ENCODE assay signal across 10 cellular contexts in the genomic region with DNA sequence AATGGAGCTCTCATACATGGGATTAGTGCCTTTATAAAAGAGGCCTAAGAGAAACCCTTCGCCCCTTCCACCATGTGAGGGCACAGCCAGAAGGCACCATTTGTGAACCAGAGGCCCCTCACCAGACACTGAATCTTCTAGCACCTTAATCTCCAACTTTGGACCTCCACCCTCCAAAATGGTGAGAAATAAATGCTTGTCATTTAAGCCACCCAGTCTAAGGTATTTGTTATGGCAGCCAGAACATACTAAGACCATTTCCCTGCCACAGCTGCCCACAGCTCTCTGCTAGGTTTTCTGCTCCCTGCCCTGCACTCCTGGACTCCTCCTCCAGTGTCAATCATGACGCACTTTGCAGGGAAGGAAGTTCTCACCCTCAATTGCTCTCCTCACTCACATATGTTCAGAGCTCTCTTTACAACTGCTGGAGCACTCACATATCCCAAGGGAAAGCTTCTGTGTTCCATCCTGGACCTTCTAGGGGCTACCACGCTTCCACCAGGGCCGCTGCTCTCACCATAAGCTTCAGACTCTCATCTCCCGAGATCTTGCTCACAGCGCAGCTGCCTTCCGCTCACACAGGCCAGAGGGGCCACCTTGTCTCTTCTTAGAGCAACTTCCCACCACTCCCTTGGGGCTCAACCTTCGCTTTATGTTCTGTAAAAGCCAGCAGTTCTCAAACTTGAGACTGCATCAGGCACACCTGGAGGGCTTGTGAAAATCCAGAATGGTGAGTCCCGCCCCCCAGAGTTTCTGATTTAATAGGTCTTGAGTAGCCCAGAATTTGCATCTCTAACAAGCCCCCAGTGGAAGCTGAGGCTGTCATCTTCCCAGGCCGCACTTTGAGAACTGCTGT. TPM values are rescaled to one million over a fixed set of nuclear protein-coding genes. Genes with fewer than 3 reads are reported as not detected.
DNase-seq lines count a peak whose midpoint lies in the region; ATAC-seq and TF ChIP-seq lines count a peak whose summit lies in the region.
"Had no signal": no experiment of that assay in that cellular context is flagged by ENCODE, and none has a peak within 500 bp of the region (broad histone marks: within the 10 kb centered on the region; RNA-seq: fewer than 3 reads in every experiment).

No MANE protein-coding gene starts in this region.

- in situ Hi-C loops in transverse colon (cut with MboI; ENCODE audit: low pct_ligation_motif_present in 1 of 4, low pct_unique_long_range_greater_than_20kb in 1 of 4, low sequenced_read_pairs in 3 of 4): no loop called here

- H3K27me3 ChIP-seq in transverse colon (no peaks in the 10 kb centered on the region), A673 (replicated peaks; ENCODE audit: insufficient read depth, low read depth, low read length, poor library complexity) (no peaks in the 10 kb centered on the region)

- WGBS in transverse colon (ENCODE audit: low coverage in 1 of 2), 2 donors: 85 to 89% methylated on average over 5 to 10 of the region's 10 CpGs

- TF ChIP-seq POLR2A in transverse colon (IDR thresholded peaks at IDR 0.05): no peak

- intact Hi-C loops in transverse colon (cut with DNase I; ENCODE audit: low total_unique reads): no loop called here
- intact Hi-C loops in A673 (cut with micrococcal nuclease; ENCODE audit: unreplicated experiment): no loop called here

- CTCF ChIA-PET in A673 (lab: Charles Lee): no interaction called here

- H3K9me3 ChIP-seq in transverse colon (no peaks in the 10 kb centered on the region), A673 (ENCODE audit: low read depth, low read length, poor library complexity, severe bottlenecking) (no peaks in the 10 kb centered on the region)

- H3K4me1 ChIP-seq in transverse colon (peaks cover 0 to 8% (median 2%) of the 10 kb centered on the region in 4 donors), A673 (ENCODE audit: insufficient read depth, low read length, poor library complexity, severe bottlenecking) (no peaks in the 10 kb centered on the region)

- POLR2A ChIA-PET in A673 (lab: Charles Lee; ENCODE audit: low non-redundant PET): no interaction called here

- DNase-seq in GM10266 (ENCODE audit: extremely low spot score) (peak; percentile 40), UCSD-AML1 (lab: John Stamatoyannopoulos, UW; ENCODE audit: unreplicated experiment) (peak; percentile 50), transverse colon (no peak), ecto neural progenitor cell (ENCODE audit: low spot score) (no peak), iPS-NIHi11 (ENCODE audit: low spot score) (no peak), A673 (ENCODE audit: low spot score) (no peak)
- DNase-seq: EL, nucleus accumbens had no signal

- H3K27ac ChIP-seq in transverse colon (no peak overlapping the region), A673 (ENCODE audit: low read depth, low read length, poor library complexity, severe bottlenecking) (no peak overlapping the region)

- TF ChIP-seq CTCF in GM10266 (IDR thresholded peaks at IDR 0.05; ENCODE audit: control insufficient read depth, insufficient read depth, low read depth, missing control alignments) (no peak), transverse colon (IDR thresholded peaks at IDR 0.05) (no peak), A673 (conservative IDR thresholded peaks at IDR 0.05; ENCODE audit: low read depth, low read length) (no peak)

- peak; percentile 43 for ATAC-seq in GM19328 (IDR thresholded peaks at IDR 0.05; ENCODE audit: unreplicated experiment)
- peak; percentile 44 for ATAC-seq in HG03045 (IDR thresholded peaks at IDR 0.05; ENCODE audit: unreplicated experiment)

- H3K4me3 ChIP-seq in transverse colon (no peak overlapping the region), A673 (ENCODE audit: low read depth, low read length, poor library complexity, severe bottlenecking) (no peak overlapping the region)

- no peak for TF ChIP-seq EP300 in transverse colon (IDR thresholded peaks at IDR 0.05; ENCODE audit: low read depth)

- BruUV-seq in A673 (replicated peaks; lab: Mats Ljungman, UMichigan): no TSS peak

- H3K36me3 ChIP-seq in transverse colon: no peaks in the 10 kb centered on the region
- H3K36me3 ChIP-seq in A673 (ENCODE audit: insufficient read depth, low read length, poor library complexity, severe bottlenecking): no peaks in the 10 kb centered on the region

RNA-seq across cellular contexts. Expression of a gene that starts 1.6 kb away (rescaled TPM):
- total RNA-seq in transverse colon (10 to 100 TPM in 1 of 4 donors, not detected in 3; 10.0 TPM), A673 (2021) (not detected in 2 replicates)

Comparison
In these comparisons a context has a peak if more than half of its experiments do, and no peak if none do; other contexts are left out.
1. DNase-seq: peak in GM10266 (single experiment) and UCSD-AML1 (single experiment); none in transverse colon (single experiment), ecto neural progenitor cell (single experiment), iPS-NIHi11 (single experiment) and A673 (single experiment).